Comparison of ENCODE assay signal across 1 cellular context in the genomic region with DNA sequence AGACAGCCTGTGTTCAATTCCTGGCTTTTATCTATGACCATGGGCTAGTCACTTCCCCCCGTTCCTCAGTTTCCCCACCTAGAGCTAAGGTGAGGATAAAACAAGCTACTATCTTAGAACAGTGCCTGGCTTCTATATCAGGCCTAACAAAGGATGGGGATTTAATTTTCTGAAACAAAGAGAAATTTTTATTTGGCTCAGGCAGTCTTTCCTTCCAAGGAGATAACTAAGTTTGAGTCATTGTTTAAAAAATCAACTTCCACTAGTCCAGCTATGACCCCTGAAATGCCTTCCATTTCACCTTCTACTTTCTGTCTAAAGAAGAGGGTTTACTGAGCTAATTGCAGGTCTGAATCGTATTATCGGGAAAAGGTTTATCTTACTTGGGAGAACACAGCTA.
TF ChIP-seq lines count a peak whose summit lies in the region.

No MANE protein-coding gene starts in this region.

TF ChIP-seq in GM23338, 12 proteins besides CTCF, POLR2A, EP300 and RAD21 (continued from another document):
- TF ChIP-seq, protein P1, sequence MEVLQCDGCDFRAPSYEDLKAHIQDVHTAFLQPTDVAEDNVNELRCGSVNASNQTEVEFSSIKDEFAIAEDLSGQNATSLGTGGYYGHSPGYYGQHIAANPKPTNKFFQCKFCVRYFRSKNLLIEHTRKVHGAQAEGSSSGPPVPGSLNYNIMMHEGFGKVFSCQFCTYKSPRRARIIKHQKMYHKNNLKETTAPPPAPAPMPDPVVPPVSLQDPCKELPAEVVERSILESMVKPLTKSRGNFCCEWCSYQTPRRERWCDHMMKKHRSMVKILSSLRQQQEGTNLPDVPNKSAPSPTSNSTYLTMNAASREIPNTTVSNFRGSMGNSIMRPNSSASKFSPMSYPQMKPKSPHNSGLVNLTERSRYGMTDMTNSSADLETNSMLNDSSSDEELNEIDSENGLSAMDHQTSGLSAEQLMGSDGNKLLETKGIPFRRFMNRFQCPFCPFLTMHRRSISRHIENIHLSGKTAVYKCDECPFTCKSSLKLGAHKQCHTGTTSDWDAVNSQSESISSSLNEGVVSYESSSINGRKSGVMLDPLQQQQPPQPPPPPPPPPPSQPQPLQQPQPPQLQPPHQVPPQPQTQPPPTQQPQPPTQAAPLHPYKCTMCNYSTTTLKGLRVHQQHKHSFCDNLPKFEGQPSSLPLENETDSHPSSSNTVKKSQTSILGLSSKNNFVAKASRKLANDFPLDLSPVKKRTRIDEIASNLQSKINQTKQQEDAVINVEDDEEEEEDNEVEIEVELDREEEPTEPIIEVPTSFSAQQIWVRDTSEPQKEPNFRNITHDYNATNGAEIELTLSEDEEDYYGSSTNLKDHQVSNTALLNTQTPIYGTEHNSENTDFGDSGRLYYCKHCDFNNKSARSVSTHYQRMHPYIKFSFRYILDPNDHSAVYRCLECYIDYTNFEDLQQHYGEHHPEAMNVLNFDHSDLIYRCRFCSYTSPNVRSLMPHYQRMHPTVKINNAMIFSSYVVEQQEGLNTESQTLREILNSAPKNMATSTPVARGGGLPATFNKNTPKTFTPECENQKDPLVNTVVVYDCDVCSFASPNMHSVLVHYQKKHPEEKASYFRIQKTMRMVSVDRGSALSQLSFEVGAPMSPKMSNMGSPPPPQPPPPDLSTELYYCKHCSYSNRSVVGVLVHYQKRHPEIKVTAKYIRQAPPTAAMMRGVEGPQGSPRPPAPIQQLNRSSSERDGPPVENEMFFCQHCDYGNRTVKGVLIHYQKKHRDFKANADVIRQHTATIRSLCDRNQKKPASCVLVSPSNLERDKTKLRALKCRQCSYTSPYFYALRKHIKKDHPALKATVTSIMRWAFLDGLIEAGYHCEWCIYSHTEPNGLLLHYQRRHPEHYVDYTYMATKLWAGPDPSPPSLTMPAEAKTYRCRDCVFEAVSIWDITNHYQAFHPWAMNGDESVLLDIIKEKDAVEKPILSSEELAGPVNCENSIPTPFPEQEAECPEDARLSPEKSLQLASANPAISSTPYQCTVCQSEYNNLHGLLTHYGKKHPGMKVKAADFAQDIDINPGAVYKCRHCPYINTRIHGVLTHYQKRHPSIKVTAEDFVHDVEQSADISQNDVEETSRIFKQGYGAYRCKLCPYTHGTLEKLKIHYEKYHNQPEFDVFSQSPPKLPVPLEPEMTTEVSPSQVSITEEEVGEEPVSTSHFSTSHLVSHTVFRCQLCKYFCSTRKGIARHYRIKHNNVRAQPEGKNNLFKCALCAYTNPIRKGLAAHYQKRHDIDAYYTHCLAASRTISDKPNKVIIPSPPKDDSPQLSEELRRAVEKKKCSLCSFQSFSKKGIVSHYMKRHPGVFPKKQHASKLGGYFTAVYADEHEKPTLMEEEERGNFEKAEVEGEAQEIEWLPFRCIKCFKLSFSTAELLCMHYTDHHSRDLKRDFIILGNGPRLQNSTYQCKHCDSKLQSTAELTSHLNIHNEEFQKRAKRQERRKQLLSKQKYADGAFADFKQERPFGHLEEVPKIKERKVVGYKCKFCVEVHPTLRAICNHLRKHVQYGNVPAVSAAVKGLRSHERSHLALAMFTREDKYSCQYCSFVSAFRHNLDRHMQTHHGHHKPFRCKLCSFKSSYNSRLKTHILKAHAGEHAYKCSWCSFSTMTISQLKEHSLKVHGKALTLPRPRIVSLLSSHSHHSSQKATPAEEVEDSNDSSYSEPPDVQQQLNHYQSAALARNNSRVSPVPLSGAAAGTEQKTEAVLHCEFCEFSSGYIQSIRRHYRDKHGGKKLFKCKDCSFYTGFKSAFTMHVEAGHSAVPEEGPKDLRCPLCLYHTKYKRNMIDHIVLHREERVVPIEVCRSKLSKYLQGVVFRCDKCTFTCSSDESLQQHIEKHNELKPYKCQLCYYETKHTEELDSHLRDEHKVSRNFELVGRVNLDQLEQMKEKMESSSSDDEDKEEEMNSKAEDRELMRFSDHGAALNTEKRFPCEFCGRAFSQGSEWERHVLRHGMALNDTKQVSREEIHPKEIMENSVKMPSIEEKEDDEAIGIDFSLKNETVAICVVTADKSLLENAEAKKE (CRISPR knock-in tag; IDR thresholded peaks at IDR 0.05): no peak
- TF ChIP-seq, protein P2, sequence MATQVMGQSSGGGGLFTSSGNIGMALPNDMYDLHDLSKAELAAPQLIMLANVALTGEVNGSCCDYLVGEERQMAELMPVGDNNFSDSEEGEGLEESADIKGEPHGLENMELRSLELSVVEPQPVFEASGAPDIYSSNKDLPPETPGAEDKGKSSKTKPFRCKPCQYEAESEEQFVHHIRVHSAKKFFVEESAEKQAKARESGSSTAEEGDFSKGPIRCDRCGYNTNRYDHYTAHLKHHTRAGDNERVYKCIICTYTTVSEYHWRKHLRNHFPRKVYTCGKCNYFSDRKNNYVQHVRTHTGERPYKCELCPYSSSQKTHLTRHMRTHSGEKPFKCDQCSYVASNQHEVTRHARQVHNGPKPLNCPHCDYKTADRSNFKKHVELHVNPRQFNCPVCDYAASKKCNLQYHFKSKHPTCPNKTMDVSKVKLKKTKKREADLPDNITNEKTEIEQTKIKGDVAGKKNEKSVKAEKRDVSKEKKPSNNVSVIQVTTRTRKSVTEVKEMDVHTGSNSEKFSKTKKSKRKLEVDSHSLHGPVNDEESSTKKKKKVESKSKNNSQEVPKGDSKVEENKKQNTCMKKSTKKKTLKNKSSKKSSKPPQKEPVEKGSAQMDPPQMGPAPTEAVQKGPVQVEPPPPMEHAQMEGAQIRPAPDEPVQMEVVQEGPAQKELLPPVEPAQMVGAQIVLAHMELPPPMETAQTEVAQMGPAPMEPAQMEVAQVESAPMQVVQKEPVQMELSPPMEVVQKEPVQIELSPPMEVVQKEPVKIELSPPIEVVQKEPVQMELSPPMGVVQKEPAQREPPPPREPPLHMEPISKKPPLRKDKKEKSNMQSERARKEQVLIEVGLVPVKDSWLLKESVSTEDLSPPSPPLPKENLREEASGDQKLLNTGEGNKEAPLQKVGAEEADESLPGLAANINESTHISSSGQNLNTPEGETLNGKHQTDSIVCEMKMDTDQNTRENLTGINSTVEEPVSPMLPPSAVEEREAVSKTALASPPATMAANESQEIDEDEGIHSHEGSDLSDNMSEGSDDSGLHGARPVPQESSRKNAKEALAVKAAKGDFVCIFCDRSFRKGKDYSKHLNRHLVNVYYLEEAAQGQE (IDR thresholded peaks at IDR 0.05; ENCODE audit: unreplicated experiment): no peak
- TF ChIP-seq CREB1 (CRISPR knock-in tag; IDR thresholded peaks at IDR 0.05; ENCODE audit: low read depth): no peak
- no peak for TF ChIP-seq ZNF331 (CRISPR knock-in tag; IDR thresholded peaks at IDR 0.05; ENCODE audit: low read depth)
- no peak for TF ChIP-seq NANOG (IDR thresholded peaks at IDR 0.05; ENCODE audit: borderline replicate concordance)
- no peak for TF ChIP-seq EZH2 (IDR thresholded peaks at IDR 0.05; ENCODE audit: low read depth, unreplicated experiment)
